Comparison of ENCODE assay signal across 18 cellular contexts in the genomic region with DNA sequence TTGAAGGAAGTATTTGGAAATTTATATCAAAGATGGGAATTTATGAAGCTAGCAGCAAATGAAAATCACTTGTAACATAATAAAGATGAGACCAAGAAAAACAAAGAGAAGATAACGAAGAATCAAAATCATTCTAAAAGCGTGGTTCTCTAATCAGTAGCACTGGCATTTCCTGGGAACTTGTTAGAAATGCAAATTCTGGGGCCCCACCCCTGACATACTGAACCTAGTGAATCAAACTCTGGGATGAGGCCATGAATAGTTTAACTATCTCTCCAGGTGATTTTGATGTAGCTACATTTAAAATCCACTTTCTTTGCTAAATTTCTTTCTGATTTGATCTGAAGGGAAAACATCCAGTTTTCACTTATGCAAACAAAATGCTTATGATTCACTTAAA.
DNase-seq lines count a peak whose midpoint lies in the region; ATAC-seq and TF ChIP-seq lines count a peak whose summit lies in the region.
"Had no signal": no experiment of that assay in that cellular context is flagged by ENCODE, and none has a peak within 500 bp of the region (broad histone marks: within the 10 kb centered on the region; RNA-seq: fewer than 3 reads in every experiment).

No MANE protein-coding gene starts in this region.

- CTCF ChIA-PET in WTC11 (lab: Charles Lee) (no interaction called here), GM10248 (lab: Yijun Ruan, JAX) (interaction anchor here (1.8 kb wide), 1 partner anchor 11 kb away, joined by 5 read pairs; no protein-coding TSS in a partner anchor)

- H3K27me3 Mint-ChIP-seq in WTC11 (ENCODE audit: low read depth) (no peaks in the 10 kb centered on the region), mesothelial cell of epicardium (ENCODE audit: low read depth) (no peaks in the 10 kb centered on the region)
- H3K27me3 Mint-ChIP-seq: CD4-positive, CD25-positive, alpha-beta regulatory T cell; CD8-positive, alpha-beta memory T cell had no signal

- POLR2A ChIA-PET in WTC11 (lab: Charles Lee) (no interaction called here), GM10248 (lab: Yijun Ruan, JAX) (no interaction called here)

- ATAC-seq in WTC11 (peak; percentile 84), HG02852 (IDR thresholded peaks at IDR 0.05; ENCODE audit: unreplicated experiment) (no peak)

- TF ChIP-seq CTCF in WTC11 (IDR thresholded peaks at IDR 0.05): no peak
- TF ChIP-seq CTCF in mesothelial cell of epicardium (IDR thresholded peaks at IDR 0.05; ENCODE audit: unreplicated experiment): no peak
- TF ChIP-seq CTCF in GM10248 (IDR thresholded peaks at IDR 0.05; ENCODE audit: control extremely low read depth, extremely low read depth, low read depth, missing control alignments): no peak

- DNase-seq in NCI-H526 treated with DMSO at 0.1 percent for 48 hours (lab: John Stamatoyannopoulos, UW): peak; percentile 4
- peak; percentile 16 for DNase-seq in WTC11 (ENCODE audit: low spot score)
- DNase-seq in mesothelial cell of epicardium (ENCODE audit: low spot score in 2 of 2, unreplicated experiment in 2 of 2): no peak
- DNase-seq in NCI-H446 (lab: John Stamatoyannopoulos, UW): no peak
- DNase-seq in GM10248 (ENCODE audit: extremely low spot score): no peak
- no peak for DNase-seq in amniotic stem cell (lab: John Stamatoyannopoulos, UW)
- DNase-seq: ACHN; BE2C; CD4-positive, CD25-positive, alpha-beta regulatory T cell; CD8-positive, alpha-beta memory T cell; COR-L47; DMS 273 treated with DMSO at 0.1 percent for 48 hours; DMS53; DND-41; EL; GM23248; HCEC 1CT had no signal

- H3K36me3 Mint-ChIP-seq in WTC11: no peaks in the 10 kb centered on the region
- H3K36me3 Mint-ChIP-seq in mesothelial cell of epicardium: no peaks in the 10 kb centered on the region
- H3K36me3 Mint-ChIP-seq: CD4-positive, CD25-positive, alpha-beta regulatory T cell; CD8-positive, alpha-beta memory T cell had no signal

- peaks cover 25% of the 10 kb centered on the region for H3K4me1 Mint-ChIP-seq in WTC11
- peaks cover 20% of the 10 kb centered on the region for H3K4me1 Mint-ChIP-seq in mesothelial cell of epicardium
- H3K4me1 Mint-ChIP-seq: CD4-positive, CD25-positive, alpha-beta regulatory T cell; CD8-positive, alpha-beta memory T cell had no signal

- H3K9me3 Mint-ChIP-seq in WTC11: no peaks in the 10 kb centered on the region
- no peaks in the 10 kb centered on the region for H3K9me3 Mint-ChIP-seq in mesothelial cell of epicardium

- no peak overlapping the region for H3K4me3 Mint-ChIP-seq in WTC11
- no peak overlapping the region for H3K4me3 Mint-ChIP-seq in mesothelial cell of epicardium
- H3K4me3 Mint-ChIP-seq: CD4-positive, CD25-positive, alpha-beta regulatory T cell; CD8-positive, alpha-beta memory T cell had no signal

- H3K27ac Mint-ChIP-seq in WTC11: no peak overlapping the region
- peak overlapping the region; percentile 9 for H3K27ac Mint-ChIP-seq in mesothelial cell of epicardium
- H3K27ac Mint-ChIP-seq: CD4-positive, CD25-positive, alpha-beta regulatory T cell; CD8-positive, alpha-beta memory T cell had no signal

TF ChIP-seq in WTC11, 78 proteins besides CTCF, POLR2A, EP300 and RAD21:
- TF ChIP-seq MYBL2 (CRISPR knock-in tag; IDR thresholded peaks at IDR 0.05) (no peak), CREM (CRISPR knock-in tag; IDR thresholded peaks at IDR 0.05) (no peak), GRHL2 (CRISPR knock-in tag; IDR thresholded peaks at IDR 0.05; ENCODE audit: insufficient replicate concordance, severe bottlenecking) (no peak), FOXJ3 (CRISPR knock-in tag; IDR thresholded peaks at IDR 0.05; ENCODE audit: borderline replicate concordance) (no peak), CBFB (CRISPR knock-in tag; IDR thresholded peaks at IDR 0.05; ENCODE audit: low read depth) (no peak), CREB1 (CRISPR knock-in tag; IDR thresholded peaks at IDR 0.05) (no peak)
- TF ChIP-seq, protein P1, sequence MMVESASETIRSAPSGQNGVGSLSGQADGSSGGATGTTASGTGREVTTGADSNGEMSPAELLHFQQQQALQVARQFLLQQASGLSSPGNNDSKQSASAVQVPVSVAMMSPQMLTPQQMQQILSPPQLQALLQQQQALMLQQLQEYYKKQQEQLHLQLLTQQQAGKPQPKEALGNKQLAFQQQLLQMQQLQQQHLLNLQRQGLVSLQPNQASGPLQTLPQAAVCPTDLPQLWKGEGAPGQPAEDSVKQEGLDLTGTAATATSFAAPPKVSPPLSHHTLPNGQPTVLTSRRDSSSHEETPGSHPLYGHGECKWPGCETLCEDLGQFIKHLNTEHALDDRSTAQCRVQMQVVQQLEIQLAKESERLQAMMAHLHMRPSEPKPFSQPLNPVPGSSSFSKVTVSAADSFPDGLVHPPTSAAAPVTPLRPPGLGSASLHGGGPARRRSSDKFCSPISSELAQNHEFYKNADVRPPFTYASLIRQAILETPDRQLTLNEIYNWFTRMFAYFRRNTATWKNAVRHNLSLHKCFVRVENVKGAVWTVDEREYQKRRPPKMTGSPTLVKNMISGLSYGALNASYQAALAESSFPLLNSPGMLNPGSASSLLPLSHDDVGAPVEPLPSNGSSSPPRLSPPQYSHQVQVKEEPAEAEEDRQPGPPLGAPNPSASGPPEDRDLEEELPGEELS (CRISPR knock-in tag; IDR thresholded peaks at IDR 0.05): no peak
- TF ChIP-seq, protein P2, sequence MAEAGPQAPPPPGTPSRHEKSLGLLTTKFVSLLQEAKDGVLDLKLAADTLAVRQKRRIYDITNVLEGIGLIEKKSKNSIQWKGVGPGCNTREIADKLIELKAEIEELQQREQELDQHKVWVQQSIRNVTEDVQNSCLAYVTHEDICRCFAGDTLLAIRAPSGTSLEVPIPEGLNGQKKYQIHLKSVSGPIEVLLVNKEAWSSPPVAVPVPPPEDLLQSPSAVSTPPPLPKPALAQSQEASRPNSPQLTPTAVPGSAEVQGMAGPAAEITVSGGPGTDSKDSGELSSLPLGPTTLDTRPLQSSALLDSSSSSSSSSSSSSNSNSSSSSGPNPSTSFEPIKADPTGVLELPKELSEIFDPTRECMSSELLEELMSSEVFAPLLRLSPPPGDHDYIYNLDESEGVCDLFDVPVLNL (CRISPR knock-in tag; IDR thresholded peaks at IDR 0.05; ENCODE audit: borderline replicate concordance, low read depth): no peak
- TF ChIP-seq, protein P3, sequence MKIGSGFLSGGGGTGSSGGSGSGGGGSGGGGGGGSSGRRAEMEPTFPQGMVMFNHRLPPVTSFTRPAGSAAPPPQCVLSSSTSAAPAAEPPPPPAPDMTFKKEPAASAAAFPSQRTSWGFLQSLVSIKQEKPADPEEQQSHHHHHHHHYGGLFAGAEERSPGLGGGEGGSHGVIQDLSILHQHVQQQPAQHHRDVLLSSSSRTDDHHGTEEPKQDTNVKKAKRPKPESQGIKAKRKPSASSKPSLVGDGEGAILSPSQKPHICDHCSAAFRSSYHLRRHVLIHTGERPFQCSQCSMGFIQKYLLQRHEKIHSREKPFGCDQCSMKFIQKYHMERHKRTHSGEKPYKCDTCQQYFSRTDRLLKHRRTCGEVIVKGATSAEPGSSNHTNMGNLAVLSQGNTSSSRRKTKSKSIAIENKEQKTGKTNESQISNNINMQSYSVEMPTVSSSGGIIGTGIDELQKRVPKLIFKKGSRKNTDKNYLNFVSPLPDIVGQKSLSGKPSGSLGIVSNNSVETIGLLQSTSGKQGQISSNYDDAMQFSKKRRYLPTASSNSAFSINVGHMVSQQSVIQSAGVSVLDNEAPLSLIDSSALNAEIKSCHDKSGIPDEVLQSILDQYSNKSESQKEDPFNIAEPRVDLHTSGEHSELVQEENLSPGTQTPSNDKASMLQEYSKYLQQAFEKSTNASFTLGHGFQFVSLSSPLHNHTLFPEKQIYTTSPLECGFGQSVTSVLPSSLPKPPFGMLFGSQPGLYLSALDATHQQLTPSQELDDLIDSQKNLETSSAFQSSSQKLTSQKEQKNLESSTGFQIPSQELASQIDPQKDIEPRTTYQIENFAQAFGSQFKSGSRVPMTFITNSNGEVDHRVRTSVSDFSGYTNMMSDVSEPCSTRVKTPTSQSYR (CRISPR knock-in tag; IDR thresholded peaks at IDR 0.05): no peak
- TF ChIP-seq, protein P4, sequence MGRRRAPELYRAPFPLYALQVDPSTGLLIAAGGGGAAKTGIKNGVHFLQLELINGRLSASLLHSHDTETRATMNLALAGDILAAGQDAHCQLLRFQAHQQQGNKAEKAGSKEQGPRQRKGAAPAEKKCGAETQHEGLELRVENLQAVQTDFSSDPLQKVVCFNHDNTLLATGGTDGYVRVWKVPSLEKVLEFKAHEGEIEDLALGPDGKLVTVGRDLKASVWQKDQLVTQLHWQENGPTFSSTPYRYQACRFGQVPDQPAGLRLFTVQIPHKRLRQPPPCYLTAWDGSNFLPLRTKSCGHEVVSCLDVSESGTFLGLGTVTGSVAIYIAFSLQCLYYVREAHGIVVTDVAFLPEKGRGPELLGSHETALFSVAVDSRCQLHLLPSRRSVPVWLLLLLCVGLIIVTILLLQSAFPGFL (CRISPR knock-in tag; IDR thresholded peaks at IDR 0.05; ENCODE audit: borderline replicate concordance): no peak
- TF ChIP-seq, protein P5, sequence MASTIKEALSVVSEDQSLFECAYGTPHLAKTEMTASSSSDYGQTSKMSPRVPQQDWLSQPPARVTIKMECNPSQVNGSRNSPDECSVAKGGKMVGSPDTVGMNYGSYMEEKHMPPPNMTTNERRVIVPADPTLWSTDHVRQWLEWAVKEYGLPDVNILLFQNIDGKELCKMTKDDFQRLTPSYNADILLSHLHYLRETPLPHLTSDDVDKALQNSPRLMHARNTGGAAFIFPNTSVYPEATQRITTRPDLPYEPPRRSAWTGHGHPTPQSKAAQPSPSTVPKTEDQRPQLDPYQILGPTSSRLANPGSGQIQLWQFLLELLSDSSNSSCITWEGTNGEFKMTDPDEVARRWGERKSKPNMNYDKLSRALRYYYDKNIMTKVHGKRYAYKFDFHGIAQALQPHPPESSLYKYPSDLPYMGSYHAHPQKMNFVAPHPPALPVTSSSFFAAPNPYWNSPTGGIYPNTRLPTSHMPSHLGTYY (CRISPR knock-in tag; IDR thresholded peaks at IDR 0.05): no peak

Comparison
In these comparisons a context has a peak if more than half of its experiments do, and no peak if none do; other contexts are left out.
1. DNase-seq: peak in NCI-H526 treated with DMSO at 0.1 percent for 48 hours (single experiment) and WTC11 (single experiment); none in mesothelial cell of epicardium (0 of 2), NCI-H446 (0 of 2), GM10248 (single experiment) and amniotic stem cell (single experiment).